ENCODE assay signal across 17 cellular contexts in genomic region chr20:34915131-34915530, GRCh38. TPM values are rescaled to one million over a fixed set of nuclear protein-coding genes. Genes with fewer than 3 reads are reported as not detected.
A peak's percentile ranks its signal among the peaks of the same experiment; 100 is the strongest.
DNase-seq lines count a peak whose midpoint lies in the region; ATAC-seq lines count a peak whose summit lies in the region.
"Had no signal": no experiment of that assay in that cellular context is flagged by ENCODE, and none has a peak within 500 bp of the region (broad histone marks: within the 10 kb centered on the region; RNA-seq: fewer than 3 reads in every experiment).

No MANE protein-coding gene starts in this region.

- DNase-seq in activated CD4-positive, alpha-beta T cell treated with anti-CD3 and anti-CD28 coated beads, Interleukin-2, amount 10 ng/mL, durations not matched to agents 24 days and 14 days: no peak
- DNase-seq in activated CD4-positive, alpha-beta T cell treated with anti-CD3 and anti-CD28 coated beads for 48 hours: no peak
- no peak for DNase-seq in T-helper 17 cell
- no peak for DNase-seq in right cardiac atrium
- DNase-seq in stimulated activated effector memory CD8-positive, alpha-beta T cell treated with anti-CD3 and anti-CD28 coated beads, Interleukin-12 subunit alpha, Interleukin-12 subunit beta, amount 100 ng/mL, for 72 hours (ENCODE audit: low spot score in 2 of 2): no peak
- no peak for DNase-seq in stimulated activated naive CD4-positive, alpha-beta T cell treated with Interleukin-2 at 50 U/mL for 16 hours (lab: John Stamatoyannopoulos, UW)
- DNase-seq: CD8-positive, alpha-beta T cell; IMR-90; Kasumi-1; NCI-H1105; NCI-H1694 treated with DMSO at 0.1 percent for 48 hours; NCI-H345; NCI-H526; NK-92 treated with Interleukin-12 subunit alpha and Interleukin-12 subunit beta, amount 100 ng/mL, for 24 hours had no signal

- intact Hi-C loops in activated CD4-positive, alpha-beta T cell treated with anti-CD3 and anti-CD28 coated beads, Interleukin-2, amount 10 ng/mL, durations not matched to agents 24 days and 14 days (cut with micrococcal nuclease): no loop called here
- intact Hi-C loops in right cardiac atrium (cut with DNase I): no loop called here

- H3K36me3 Mint-ChIP-seq in activated CD4-positive, alpha-beta T cell treated with anti-CD3 and anti-CD28 coated beads, Interleukin-2, amount 10 ng/mL, durations not matched to agents 24 days and 14 days (ENCODE audit: low read depth): peaks cover 59% of the 10 kb centered on the region
- H3K36me3 Mint-ChIP-seq in T-helper 17 cell (ENCODE audit: low read depth): peaks cover 2% of the 10 kb centered on the region
- H3K36me3 Mint-ChIP-seq in stimulated activated effector memory CD8-positive, alpha-beta T cell treated with anti-CD3 and anti-CD28 coated beads, Interleukin-12 subunit alpha, Interleukin-12 subunit beta, amount 100 ng/mL, for 72 hours: no peaks in the 10 kb centered on the region

- ATAC-seq in T-helper 17 cell (no peak), right cardiac atrium (no peak), HG02642 (IDR thresholded peaks at IDR 0.05; ENCODE audit: poor library complexity, unreplicated experiment) (no peak)
- ATAC-seq in stimulated activated effector memory CD8-positive, alpha-beta T cell treated with anti-CD3 and anti-CD28 coated beads, Interleukin-12 subunit alpha, Interleukin-12 subunit beta, amount 100 ng/mL, for 72 hours: no peak
- ATAC-seq: CD8-positive, alpha-beta T cell had no signal

- H3K4me3 Mint-ChIP-seq in activated CD4-positive, alpha-beta T cell treated with anti-CD3 and anti-CD28 coated beads, Interleukin-2, amount 10 ng/mL, durations not matched to agents 24 days and 14 days: no peak overlapping the region
- H3K4me3 Mint-ChIP-seq in T-helper 17 cell: no peak overlapping the region
- no peak overlapping the region for H3K4me3 Mint-ChIP-seq in stimulated activated effector memory CD8-positive, alpha-beta T cell treated with anti-CD3 and anti-CD28 coated beads, Interleukin-12 subunit alpha, Interleukin-12 subunit beta, amount 100 ng/mL, for 72 hours
- H3K4me3 Mint-ChIP-seq: CD8-positive, alpha-beta T cell had no signal

- H3K27ac Mint-ChIP-seq in activated CD4-positive, alpha-beta T cell treated with anti-CD3 and anti-CD28 coated beads, Interleukin-2, amount 10 ng/mL, durations not matched to agents 24 days and 14 days: peak overlapping the region; percentile 39
- peak overlapping the region; percentile 8 for H3K27ac Mint-ChIP-seq in T-helper 17 cell
- H3K27ac Mint-ChIP-seq in stimulated activated effector memory CD8-positive, alpha-beta T cell treated with anti-CD3 and anti-CD28 coated beads, Interleukin-12 subunit alpha, Interleukin-12 subunit beta, amount 100 ng/mL, for 72 hours: peak overlapping the region; percentile 6
- H3K27ac Mint-ChIP-seq: CD8-positive, alpha-beta T cell had no signal

- H3K4me3 ChIP-seq in right cardiac atrium (ENCODE audit: low read length): no peak overlapping the region
- H3K4me3 ChIP-seq: BLaER1 had no signal

- no peaks in the 10 kb centered on the region for H3K9me3 ChIP-seq in T-helper 17 cell (ENCODE audit: control insufficient read depth, low read length, poor library complexity, severe bottlenecking)
- no peaks in the 10 kb centered on the region for H3K9me3 ChIP-seq in right cardiac atrium (ENCODE audit: control insufficient read depth, low read length)
- H3K9me3 ChIP-seq: BLaER1 had no signal

- H3K27me3 Mint-ChIP-seq in activated CD4-positive, alpha-beta T cell treated with anti-CD3 and anti-CD28 coated beads, Interleukin-2, amount 10 ng/mL, durations not matched to agents 24 days and 14 days: no peaks in the 10 kb centered on the region
- no peaks in the 10 kb centered on the region for H3K27me3 Mint-ChIP-seq in T-helper 17 cell

- H3K27me3 ChIP-seq in right cardiac atrium (ENCODE audit: control insufficient read depth, insufficient read depth): no peaks in the 10 kb centered on the region
- H3K27me3 ChIP-seq: BLaER1 had no signal

- H3K9me3 Mint-ChIP-seq in activated CD4-positive, alpha-beta T cell treated with anti-CD3 and anti-CD28 coated beads, Interleukin-2, amount 10 ng/mL, durations not matched to agents 24 days and 14 days: peaks cover 6% of the 10 kb centered on the region
- no peaks in the 10 kb centered on the region for H3K9me3 Mint-ChIP-seq in stimulated activated effector memory CD8-positive, alpha-beta T cell treated with anti-CD3 and anti-CD28 coated beads, Interleukin-12 subunit alpha, Interleukin-12 subunit beta, amount 100 ng/mL, for 72 hours
- H3K9me3 Mint-ChIP-seq: CD8-positive, alpha-beta T cell had no signal

- 91% methylated on average over 4 of the region's 4 CpGs for WGBS in right cardiac atrium

- H3K4me1 Mint-ChIP-seq in activated CD4-positive, alpha-beta T cell treated with anti-CD3 and anti-CD28 coated beads, Interleukin-2, amount 10 ng/mL, durations not matched to agents 24 days and 14 days: peaks cover 43% of the 10 kb centered on the region
- H3K4me1 Mint-ChIP-seq in T-helper 17 cell: peaks cover 30% of the 10 kb centered on the region
- H3K4me1 Mint-ChIP-seq in stimulated activated effector memory CD8-positive, alpha-beta T cell treated with anti-CD3 and anti-CD28 coated beads, Interleukin-12 subunit alpha, Interleukin-12 subunit beta, amount 100 ng/mL, for 72 hours: peaks cover 19% of the 10 kb centered on the region

- H3K27ac ChIP-seq in right cardiac atrium (ENCODE audit: low read length): peak overlapping the region; percentile 25
- H3K27ac ChIP-seq: BLaER1 had no signal

- peaks cover 11% of the 10 kb centered on the region for H3K4me1 ChIP-seq in right cardiac atrium (ENCODE audit: control insufficient read depth, insufficient read depth, low read length)
- H3K4me1 ChIP-seq: BLaER1 had no signal

RNA-seq across cellular contexts. Expression of gene ACSS2, which starts 38.7 kb away (rescaled TPM):
- 44.8 and 54.4 TPM in 2 replicates for total RNA-seq in activated CD4-positive, alpha-beta T cell treated with anti-CD3 and anti-CD28 coated beads, Interleukin-2, amount 10 ng/mL, durations not matched to agents 24 days and 14 days
- total RNA-seq in T-helper 17 cell (10 to 100 TPM; 15.0 to 15.6 TPM), right cardiac atrium (10 to 100 TPM; 61.8 to 79.8 (median 69.5) TPM)
- polyA plus RNA-seq in right cardiac atrium: 74.6 TPM

RNA-seq across cellular contexts. Expression of gene GSS, which starts 40.5 kb away (rescaled TPM):
- total RNA-seq in activated CD4-positive, alpha-beta T cell treated with anti-CD3 and anti-CD28 coated beads, Interleukin-2, amount 10 ng/mL, durations not matched to agents 24 days and 14 days: 71.0 and 71.3 TPM in 2 replicates
- total RNA-seq in T-helper 17 cell: 10 to 100 TPM; 23.3 to 27.0 TPM
- total RNA-seq in right cardiac atrium: 10 to 100 TPM; 23.6 to 32.6 (median 26.3) TPM
- polyA plus RNA-seq in right cardiac atrium: 37.7 TPM

RNA-seq across cellular contexts. Expression of gene MYH7B, which starts 40.5 kb away (rescaled TPM):
- total RNA-seq in activated CD4-positive, alpha-beta T cell treated with anti-CD3 and anti-CD28 coated beads, Interleukin-2, amount 10 ng/mL, durations not matched to agents 24 days and 14 days: 0.19 and 0.52 TPM in 2 replicates
- total RNA-seq in T-helper 17 cell (under 1 TPM; 0.50 to 0.70 TPM), right cardiac atrium (100 to 1,000 TPM in 2 of 4 donors, 10 to 100 TPM in 2; 43.3 to 134 (median 99.2) TPM)
- 125 TPM for polyA plus RNA-seq in right cardiac atrium
- total RNA-seq: IMR-90, RPMI7951 had no signal

RNA-seq across cellular contexts. Expression of gene GGT7, which starts 42.5 kb away (rescaled TPM):
- 12.8 and 14.8 TPM in 2 replicates for total RNA-seq in activated CD4-positive, alpha-beta T cell treated with anti-CD3 and anti-CD28 coated beads, Interleukin-2, amount 10 ng/mL, durations not matched to agents 24 days and 14 days
- 10 to 100 TPM; 15.0 to 20.2 TPM for total RNA-seq in T-helper 17 cell
- total RNA-seq in right cardiac atrium: 10 to 100 TPM; 17.8 to 22.0 (median 18.6) TPM
- polyA plus RNA-seq in right cardiac atrium: 14.8 TPM

Comparison
In these comparisons a context has a peak if more than half of its experiments do, and no peak if none do; other contexts are left out.
1. RNA of gene MYH7B, which starts 40.5 kb away (total RNA-seq): 43.3 to 134 TPM in right cardiac atrium; 0.50 to 0.70 TPM in T-helper 17 cell and 0.19 to 0.52 TPM in activated CD4-positive, alpha-beta T cell treated with anti-CD3 and anti-CD28 coated beads, Interleukin-2, amount 10 ng/mL, durations not matched to agents 24 days and 14 days; every median in the first group is over 10 times any median in the second.
2. Peak in every context shown above with its lines, with median percentiles within 50 percentile points of each other: H3K27ac Mint-ChIP-seq.